In genomic region chr4:3818390-3818789, GRCh38 we compare ENCODE assay signal across 4 cellular contexts. TPM values are rescaled to one million over a fixed set of nuclear protein-coding genes. Genes with fewer than 3 reads are reported as not detected.
"Had no signal": no experiment of that assay in that cellular context is flagged by ENCODE, and none has a peak within 500 bp of the region (broad histone marks: within the 10 kb centered on the region; RNA-seq: fewer than 3 reads in every experiment).

No MANE protein-coding gene starts in this region.

RNA-seq across cellular contexts. Expression of gene ADRA2C, which starts 52.2 kb away (rescaled TPM):
- total RNA-seq: activated CD4-positive, alpha-beta memory T cell treated with anti-CD3 and anti-CD28 coated beads, Interleukin-2, amount 10 ng/mL, durations not matched to agents 7 days and 5 days; activated CD4-positive, alpha-beta T cell treated with anti-CD3 and anti-CD28 coated beads, Interleukin-2, amount 10 ng/mL, durations not matched to agents 7 days and 5 days; activated naive CD8-positive, alpha-beta T cell treated with anti-CD3 and anti-CD28 coated beads, Interleukin-2, amount 10 ng/mL, durations not matched to agents 7 days and 5 days; activated T-cell treated with anti-CD3 and anti-CD28 coated beads, Interleukin-2, amount 50 U/mL, for 72 hours had no signal
